1 cellular context compared by ENCODE assay signal in the genomic region with DNA sequence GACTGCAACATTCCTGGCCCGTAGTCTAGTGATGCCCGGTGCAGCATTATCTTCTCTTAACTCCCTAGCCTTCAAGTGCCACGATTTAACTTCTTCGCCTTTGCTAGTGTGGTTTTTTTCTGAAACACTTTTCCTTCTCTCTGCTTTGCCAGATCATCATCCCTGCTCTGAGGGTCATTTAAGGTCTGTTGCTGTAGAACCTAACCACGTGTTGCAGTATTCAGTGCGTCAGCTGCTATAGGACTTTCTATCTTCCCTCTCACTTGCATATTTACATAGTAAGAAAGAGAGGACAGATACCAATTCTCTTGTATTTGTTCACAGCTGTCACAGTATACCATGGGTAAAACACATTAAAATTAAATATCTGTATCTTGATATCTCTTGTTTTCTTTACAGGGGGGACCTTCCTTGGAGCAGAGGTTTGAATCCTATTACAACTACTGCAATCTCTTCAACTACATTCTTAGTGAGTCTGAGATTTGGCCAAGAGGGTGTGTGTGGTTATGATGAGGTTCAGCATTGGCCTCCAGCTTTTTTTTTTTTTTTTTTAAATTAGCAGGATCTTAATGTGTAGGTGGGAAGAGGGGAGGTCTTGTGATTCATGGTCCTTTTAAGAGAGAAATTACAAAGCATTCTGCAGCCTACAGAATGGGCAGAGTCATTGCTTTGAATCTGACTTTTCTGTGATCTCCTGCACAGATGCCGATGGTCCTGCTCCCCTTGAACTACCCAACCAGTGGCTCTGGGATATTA.
TF ChIP-seq lines count a peak whose summit lies in the region.

No MANE protein-coding gene starts in this region.

TF ChIP-seq in HCT116, 20 proteins besides CTCF, POLR2A, EP300 and RAD21 (continued from another document):
- TF ChIP-seq, protein P1, sequence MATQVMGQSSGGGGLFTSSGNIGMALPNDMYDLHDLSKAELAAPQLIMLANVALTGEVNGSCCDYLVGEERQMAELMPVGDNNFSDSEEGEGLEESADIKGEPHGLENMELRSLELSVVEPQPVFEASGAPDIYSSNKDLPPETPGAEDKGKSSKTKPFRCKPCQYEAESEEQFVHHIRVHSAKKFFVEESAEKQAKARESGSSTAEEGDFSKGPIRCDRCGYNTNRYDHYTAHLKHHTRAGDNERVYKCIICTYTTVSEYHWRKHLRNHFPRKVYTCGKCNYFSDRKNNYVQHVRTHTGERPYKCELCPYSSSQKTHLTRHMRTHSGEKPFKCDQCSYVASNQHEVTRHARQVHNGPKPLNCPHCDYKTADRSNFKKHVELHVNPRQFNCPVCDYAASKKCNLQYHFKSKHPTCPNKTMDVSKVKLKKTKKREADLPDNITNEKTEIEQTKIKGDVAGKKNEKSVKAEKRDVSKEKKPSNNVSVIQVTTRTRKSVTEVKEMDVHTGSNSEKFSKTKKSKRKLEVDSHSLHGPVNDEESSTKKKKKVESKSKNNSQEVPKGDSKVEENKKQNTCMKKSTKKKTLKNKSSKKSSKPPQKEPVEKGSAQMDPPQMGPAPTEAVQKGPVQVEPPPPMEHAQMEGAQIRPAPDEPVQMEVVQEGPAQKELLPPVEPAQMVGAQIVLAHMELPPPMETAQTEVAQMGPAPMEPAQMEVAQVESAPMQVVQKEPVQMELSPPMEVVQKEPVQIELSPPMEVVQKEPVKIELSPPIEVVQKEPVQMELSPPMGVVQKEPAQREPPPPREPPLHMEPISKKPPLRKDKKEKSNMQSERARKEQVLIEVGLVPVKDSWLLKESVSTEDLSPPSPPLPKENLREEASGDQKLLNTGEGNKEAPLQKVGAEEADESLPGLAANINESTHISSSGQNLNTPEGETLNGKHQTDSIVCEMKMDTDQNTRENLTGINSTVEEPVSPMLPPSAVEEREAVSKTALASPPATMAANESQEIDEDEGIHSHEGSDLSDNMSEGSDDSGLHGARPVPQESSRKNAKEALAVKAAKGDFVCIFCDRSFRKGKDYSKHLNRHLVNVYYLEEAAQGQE (IDR thresholded peaks at IDR 0.05; ENCODE audit: low read depth): no peak
- TF ChIP-seq CEBPB (IDR thresholded peaks at IDR 0.05; ENCODE audit: low read depth): no peak
- TF ChIP-seq TCF7L2 (IDR thresholded peaks at IDR 0.05; ENCODE audit: borderline replicate concordance, extremely low read depth, insufficient read depth, insufficient read length): no peak
- TF ChIP-seq SP1 (IDR thresholded peaks at IDR 0.05; ENCODE audit: low read depth): no peak
- TF ChIP-seq ZFX (IDR thresholded peaks at IDR 0.05): no peak
- no peak for TF ChIP-seq POLR2AphosphoS5 (IDR thresholded peaks at IDR 0.05; ENCODE audit: low read depth, low read length)
- TF ChIP-seq YY1 (IDR thresholded peaks at IDR 0.05; ENCODE audit: extremely low read depth, insufficient replicate concordance, low read depth, low read length): no peak
- no peak for TF ChIP-seq EZH2phosphoT487 (IDR thresholded peaks at IDR 0.05; ENCODE audit: borderline replicate concordance)
- TF ChIP-seq SIN3A (IDR thresholded peaks at IDR 0.05; ENCODE audit: low read depth): no peak
- TF ChIP-seq, protein P2, sequence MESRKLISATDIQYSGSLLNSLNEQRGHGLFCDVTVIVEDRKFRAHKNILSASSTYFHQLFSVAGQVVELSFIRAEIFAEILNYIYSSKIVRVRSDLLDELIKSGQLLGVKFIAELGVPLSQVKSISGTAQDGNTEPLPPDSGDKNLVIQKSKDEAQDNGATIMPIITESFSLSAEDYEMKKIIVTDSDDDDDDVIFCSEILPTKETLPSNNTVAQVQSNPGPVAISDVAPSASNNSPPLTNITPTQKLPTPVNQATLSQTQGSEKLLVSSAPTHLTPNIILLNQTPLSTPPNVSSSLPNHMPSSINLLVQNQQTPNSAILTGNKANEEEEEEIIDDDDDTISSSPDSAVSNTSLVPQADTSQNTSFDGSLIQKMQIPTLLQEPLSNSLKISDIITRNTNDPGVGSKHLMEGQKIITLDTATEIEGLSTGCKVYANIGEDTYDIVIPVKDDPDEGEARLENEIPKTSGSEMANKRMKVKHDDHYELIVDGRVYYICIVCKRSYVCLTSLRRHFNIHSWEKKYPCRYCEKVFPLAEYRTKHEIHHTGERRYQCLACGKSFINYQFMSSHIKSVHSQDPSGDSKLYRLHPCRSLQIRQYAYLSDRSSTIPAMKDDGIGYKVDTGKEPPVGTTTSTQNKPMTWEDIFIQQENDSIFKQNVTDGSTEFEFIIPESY (IDR thresholded peaks at IDR 0.05; ENCODE audit: extremely low read depth, insufficient replicate concordance, low read length): no peak
- no peak for TF ChIP-seq ZNF274 (IDR thresholded peaks at IDR 0.05; ENCODE audit: low read depth, low read length)
- TF ChIP-seq, protein P3, sequence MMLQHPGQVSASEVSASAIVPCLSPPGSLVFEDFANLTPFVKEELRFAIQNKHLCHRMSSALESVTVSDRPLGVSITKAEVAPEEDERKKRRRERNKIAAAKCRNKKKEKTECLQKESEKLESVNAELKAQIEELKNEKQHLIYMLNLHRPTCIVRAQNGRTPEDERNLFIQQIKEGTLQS (IDR thresholded peaks at IDR 0.05): no peak
- TF ChIP-seq ELF1 (IDR thresholded peaks at IDR 0.05; ENCODE audit: borderline replicate concordance, low read depth): no peak
- no peak for TF ChIP-seq EGR1 (IDR thresholded peaks at IDR 0.05; ENCODE audit: low read depth)
